19 cellular contexts compared by ENCODE assay signal in genomic region chr21:28893687-28894086, GRCh38.
"Had no signal": no experiment of that assay in that cellular context is flagged by ENCODE, and none has a peak within 500 bp of the region (broad histone marks: within the 10 kb centered on the region; RNA-seq: fewer than 3 reads in every experiment).

No MANE protein-coding gene starts in this region.

- H3K9me3 Mint-ChIP-seq: activated CD4-positive, alpha-beta memory T cell treated with anti-CD3 and anti-CD28 coated beads for 36 hours; nephron; T-helper 2 cell treated with Interferon-gamma antibody and Interleukin-4, amounts not matched to agents 5 μg/mL and 100 μg/mL, for 36 hours had no signal

- H3K27ac Mint-ChIP-seq: activated CD4-positive, alpha-beta memory T cell treated with anti-CD3 and anti-CD28 coated beads for 36 hours; activated naive CD8-positive, alpha-beta T cell; nephron; stimulated activated memory B cell treated with anti-CD40 and anti-IgM and Interleukin-4, amounts not matched to agents 10 μg/mL and 1 μg/mL and 100 μg/mL, for 72 hours; T-helper 2 cell treated with Interferon-gamma antibody and Interleukin-4, amounts not matched to agents 5 μg/mL and 100 μg/mL, for 36 hours had no signal

- H3K36me3 Mint-ChIP-seq: activated CD4-positive, alpha-beta memory T cell treated with anti-CD3 and anti-CD28 coated beads for 36 hours; stimulated activated memory B cell treated with anti-CD40 and anti-IgM and Interleukin-4, amounts not matched to agents 10 μg/mL and 1 μg/mL and 100 μg/mL, for 72 hours had no signal

- H3K9me3 ChIP-seq: upper lobe of right lung had no signal

- H3K4me3 Mint-ChIP-seq: activated CD4-positive, alpha-beta memory T cell treated with anti-CD3 and anti-CD28 coated beads for 36 hours; activated naive CD8-positive, alpha-beta T cell; nephron; stimulated activated memory B cell treated with anti-CD40 and anti-IgM and Interleukin-4, amounts not matched to agents 10 μg/mL and 1 μg/mL and 100 μg/mL, for 72 hours; T-helper 2 cell treated with Interferon-gamma antibody and Interleukin-4, amounts not matched to agents 5 μg/mL and 100 μg/mL, for 36 hours had no signal

- DNase-seq: activated CD4-positive, alpha-beta memory T cell treated with anti-CD3 and anti-CD28 coated beads for 36 hours; activated CD4-positive, alpha-beta T cell treated with anti-CD3 and anti-CD28 coated beads for 4 hours; activated T-cell treated with anti-CD3 and anti-CD28 coated beads for 4 hours; dorsolateral prefrontal cortex; foreskin melanocyte; glutamatergic neuron; hippocampal formation; midbrain; nucleus accumbens; sigmoid colon; stimulated activated CD4-positive, alpha-beta T cell treated with anti-CD3 and anti-CD28 coated beads, Interleukin-4, amount 100 ng/mL, for 4 hours; upper lobe of right lung had no signal

- H3K36me3 ChIP-seq: sigmoid colon, upper lobe of right lung had no signal

- H3K4me1 ChIP-seq: sigmoid colon, upper lobe of right lung had no signal

- H3K4me3 ChIP-seq: dorsolateral prefrontal cortex, lung, sigmoid colon, upper lobe of right lung had no signal

- H3K27me3 ChIP-seq: sigmoid colon had no signal

- ATAC-seq: left lobe of liver; stimulated activated memory B cell treated with anti-CD40 and anti-IgM and Interleukin-4, amounts not matched to agents 10 μg/mL and 1 μg/mL and 100 μg/mL, for 72 hours; upper lobe of right lung had no signal

- H3K4me1 Mint-ChIP-seq: nephron; stimulated activated memory B cell treated with anti-CD40 and anti-IgM and Interleukin-4, amounts not matched to agents 10 μg/mL and 1 μg/mL and 100 μg/mL, for 72 hours had no signal

- H3K27ac ChIP-seq: dorsolateral prefrontal cortex, epithelial cell of prostate, sigmoid colon, upper lobe of right lung had no signal
